In the genomic region with DNA sequence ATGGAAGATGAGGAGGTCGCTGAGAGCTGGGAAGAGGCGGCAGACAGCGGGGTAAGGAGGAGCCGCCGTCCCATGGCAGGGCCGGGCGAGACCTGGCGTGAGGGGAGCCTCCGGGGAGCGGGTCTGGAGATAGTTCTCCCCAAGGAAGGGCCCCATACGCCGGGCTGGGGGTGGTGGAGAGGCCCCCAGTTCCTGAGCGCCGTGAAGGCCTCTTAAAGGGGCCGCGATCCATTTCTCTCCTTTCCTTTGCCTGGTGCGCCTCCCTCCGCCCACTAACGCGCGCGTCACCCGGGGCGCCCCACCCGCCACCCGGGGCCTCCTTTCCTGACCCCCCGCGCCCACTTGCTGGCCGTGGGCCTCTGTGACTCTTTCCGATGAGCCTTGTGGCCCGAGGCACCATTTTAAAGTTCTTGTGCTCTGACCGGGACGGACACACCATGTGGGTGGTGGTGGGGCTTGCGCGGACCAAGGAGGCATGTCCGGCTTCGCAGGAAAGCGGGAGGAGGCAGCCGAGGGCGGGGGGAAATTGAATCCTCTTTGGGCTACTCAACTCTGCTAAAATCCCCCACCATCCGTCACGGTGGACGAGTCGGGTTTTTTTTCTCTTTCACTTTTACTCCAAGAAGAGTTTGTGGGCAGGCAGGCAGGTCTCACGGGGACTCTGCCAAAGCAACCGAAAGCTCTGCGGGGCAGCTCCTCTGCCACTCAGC, we compare ENCODE assay signal across 1 cellular context.
A peak's percentile ranks its signal among the peaks of the same experiment; 100 is the strongest.
TF ChIP-seq lines count a peak whose summit lies in the region.

No MANE protein-coding gene starts in this region.

TF ChIP-seq in HepG2, 621 proteins besides CTCF, POLR2A, EP300 and RAD21 (continued from another document and continues in another):
- TF ChIP-seq MED8 (CRISPR knock-in tag; IDR thresholded peaks at IDR 0.05; ENCODE audit: insufficient replicate concordance) (no peak), MEF2D (CRISPR knock-in tag; IDR thresholded peaks at IDR 0.05) (0 out of 2 replicates have a peak, but pooled peaks have one; percentile 13), ZSCAN12 (CRISPR knock-in tag; IDR thresholded peaks at IDR 0.05) (no peak), ZNF432 (CRISPR knock-in tag; IDR thresholded peaks at IDR 0.05; ENCODE audit: borderline replicate concordance) (0 out of 2 replicates have a peak, but pooled peaks have one; percentile 54), ZNF572 (CRISPR knock-in tag; IDR thresholded peaks at IDR 0.05) (no peak), ZNF33A (CRISPR knock-in tag; IDR thresholded peaks at IDR 0.05; ENCODE audit: borderline replicate concordance) (no peak), MXD4 (CRISPR knock-in tag; IDR thresholded peaks at IDR 0.05) (peak; percentile 48), SKI (IDR thresholded peaks at IDR 0.05; ENCODE audit: partially characterized antibody) (no peak), HOXA5 (CRISPR knock-in tag; IDR thresholded peaks at IDR 0.05) (peak; percentile 96), SMC3 (IDR thresholded peaks at IDR 0.05; ENCODE audit: low read length) (no peak), TAF15 (IDR thresholded peaks at IDR 0.05; ENCODE audit: low read depth, low read length, poor library complexity, severe bottlenecking) (no peak), FOXO1 (CRISPR knock-in tag; IDR thresholded peaks at IDR 0.05) (no peak; the same call in 1 of the 2 replicates), NCOR1 (IDR thresholded peaks at IDR 0.05; ENCODE audit: borderline replicate concordance, low read length) (no peak), ZNF644 (CRISPR knock-in tag; IDR thresholded peaks at IDR 0.05; ENCODE audit: low read depth) (no peak), TP53 (CRISPR knock-in tag; conservative IDR thresholded peaks at IDR 0.05) (0 out of 2 replicates have a peak, but pooled peaks have one; percentile 87), HES4 (CRISPR knock-in tag; IDR thresholded peaks at IDR 0.05; ENCODE audit: borderline replicate concordance) (no peak), ZSCAN25 (CRISPR knock-in tag; IDR thresholded peaks at IDR 0.05) (peak; percentile 63; the same call in 1 of the 2 replicates), ZNF891 (CRISPR knock-in tag; IDR thresholded peaks at IDR 0.05) (peak; percentile 87), SNRNP70 (IDR thresholded peaks at IDR 0.05; ENCODE audit: low read depth, low read length) (no peak), KLF13 (CRISPR knock-in tag; IDR thresholded peaks at IDR 0.05) (no peak), KDM4B (CRISPR knock-in tag; IDR thresholded peaks at IDR 0.05) (no peak)
- TF ChIP-seq, protein P1, sequence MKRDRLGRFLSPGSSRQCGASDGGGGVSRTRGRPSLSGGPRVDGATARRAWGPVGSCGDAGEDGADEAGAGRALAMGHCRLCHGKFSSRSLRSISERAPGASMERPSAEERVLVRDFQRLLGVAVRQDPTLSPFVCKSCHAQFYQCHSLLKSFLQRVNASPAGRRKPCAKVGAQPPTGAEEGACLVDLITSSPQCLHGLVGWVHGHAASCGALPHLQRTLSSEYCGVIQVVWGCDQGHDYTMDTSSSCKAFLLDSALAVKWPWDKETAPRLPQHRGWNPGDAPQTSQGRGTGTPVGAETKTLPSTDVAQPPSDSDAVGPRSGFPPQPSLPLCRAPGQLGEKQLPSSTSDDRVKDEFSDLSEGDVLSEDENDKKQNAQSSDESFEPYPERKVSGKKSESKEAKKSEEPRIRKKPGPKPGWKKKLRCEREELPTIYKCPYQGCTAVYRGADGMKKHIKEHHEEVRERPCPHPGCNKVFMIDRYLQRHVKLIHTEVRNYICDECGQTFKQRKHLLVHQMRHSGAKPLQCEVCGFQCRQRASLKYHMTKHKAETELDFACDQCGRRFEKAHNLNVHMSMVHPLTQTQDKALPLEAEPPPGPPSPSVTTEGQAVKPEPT (CRISPR knock-in tag; IDR thresholded peaks at IDR 0.05; ENCODE audit: low read depth) = no peak
- TF ChIP-seq, protein P2, sequence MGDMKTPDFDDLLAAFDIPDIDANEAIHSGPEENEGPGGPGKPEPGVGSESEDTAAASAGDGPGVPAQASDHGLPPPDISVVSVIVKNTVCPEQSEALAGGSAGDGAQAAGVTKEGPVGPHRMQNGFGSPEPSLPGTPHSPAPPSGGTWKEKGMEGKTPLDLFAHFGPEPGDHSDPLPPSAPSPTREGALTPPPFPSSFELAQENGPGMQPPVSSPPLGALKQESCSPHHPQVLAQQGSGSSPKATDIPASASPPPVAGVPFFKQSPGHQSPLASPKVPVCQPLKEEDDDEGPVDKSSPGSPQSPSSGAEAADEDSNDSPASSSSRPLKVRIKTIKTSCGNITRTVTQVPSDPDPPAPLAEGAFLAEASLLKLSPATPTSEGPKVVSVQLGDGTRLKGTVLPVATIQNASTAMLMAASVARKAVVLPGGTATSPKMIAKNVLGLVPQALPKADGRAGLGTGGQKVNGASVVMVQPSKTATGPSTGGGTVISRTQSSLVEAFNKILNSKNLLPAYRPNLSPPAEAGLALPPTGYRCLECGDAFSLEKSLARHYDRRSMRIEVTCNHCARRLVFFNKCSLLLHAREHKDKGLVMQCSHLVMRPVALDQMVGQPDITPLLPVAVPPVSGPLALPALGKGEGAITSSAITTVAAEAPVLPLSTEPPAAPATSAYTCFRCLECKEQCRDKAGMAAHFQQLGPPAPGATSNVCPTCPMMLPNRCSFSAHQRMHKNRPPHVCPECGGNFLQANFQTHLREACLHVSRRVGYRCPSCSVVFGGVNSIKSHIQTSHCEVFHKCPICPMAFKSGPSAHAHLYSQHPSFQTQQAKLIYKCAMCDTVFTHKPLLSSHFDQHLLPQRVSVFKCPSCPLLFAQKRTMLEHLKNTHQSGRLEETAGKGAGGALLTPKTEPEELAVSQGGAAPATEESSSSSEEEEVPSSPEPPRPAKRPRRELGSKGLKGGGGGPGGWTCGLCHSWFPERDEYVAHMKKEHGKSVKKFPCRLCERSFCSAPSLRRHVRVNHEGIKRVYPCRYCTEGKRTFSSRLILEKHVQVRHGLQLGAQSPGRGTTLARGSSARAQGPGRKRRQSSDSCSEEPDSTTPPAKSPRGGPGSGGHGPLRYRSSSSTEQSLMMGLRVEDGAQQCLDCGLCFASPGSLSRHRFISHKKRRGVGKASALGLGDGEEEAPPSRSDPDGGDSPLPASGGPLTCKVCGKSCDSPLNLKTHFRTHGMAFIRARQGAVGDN (CRISPR knock-in tag; IDR thresholded peaks at IDR 0.05) = peak; percentile 77
- TF ChIP-seq, protein P3, sequence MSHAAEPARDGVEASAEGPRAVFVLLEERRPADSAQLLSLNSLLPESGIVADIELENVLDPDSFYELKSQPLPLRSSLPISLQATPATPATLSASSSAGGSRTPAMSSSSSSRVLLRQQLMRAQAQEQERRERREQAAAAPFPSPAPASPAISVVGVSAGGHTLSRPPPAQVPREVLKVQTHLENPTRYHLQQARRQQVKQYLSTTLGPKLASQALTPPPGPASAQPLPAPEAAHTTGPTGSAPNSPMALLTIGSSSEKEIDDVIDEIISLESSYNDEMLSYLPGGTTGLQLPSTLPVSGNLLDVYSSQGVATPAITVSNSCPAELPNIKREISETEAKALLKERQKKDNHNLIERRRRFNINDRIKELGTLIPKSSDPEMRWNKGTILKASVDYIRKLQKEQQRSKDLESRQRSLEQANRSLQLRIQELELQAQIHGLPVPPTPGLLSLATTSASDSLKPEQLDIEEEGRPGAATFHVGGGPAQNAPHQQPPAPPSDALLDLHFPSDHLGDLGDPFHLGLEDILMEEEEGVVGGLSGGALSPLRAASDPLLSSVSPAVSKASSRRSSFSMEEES (CRISPR knock-in tag; IDR thresholded peaks at IDR 0.05) = 0 out of 2 replicates have a peak, but pooled peaks have one; percentile 41
- TF ChIP-seq, protein P4, sequence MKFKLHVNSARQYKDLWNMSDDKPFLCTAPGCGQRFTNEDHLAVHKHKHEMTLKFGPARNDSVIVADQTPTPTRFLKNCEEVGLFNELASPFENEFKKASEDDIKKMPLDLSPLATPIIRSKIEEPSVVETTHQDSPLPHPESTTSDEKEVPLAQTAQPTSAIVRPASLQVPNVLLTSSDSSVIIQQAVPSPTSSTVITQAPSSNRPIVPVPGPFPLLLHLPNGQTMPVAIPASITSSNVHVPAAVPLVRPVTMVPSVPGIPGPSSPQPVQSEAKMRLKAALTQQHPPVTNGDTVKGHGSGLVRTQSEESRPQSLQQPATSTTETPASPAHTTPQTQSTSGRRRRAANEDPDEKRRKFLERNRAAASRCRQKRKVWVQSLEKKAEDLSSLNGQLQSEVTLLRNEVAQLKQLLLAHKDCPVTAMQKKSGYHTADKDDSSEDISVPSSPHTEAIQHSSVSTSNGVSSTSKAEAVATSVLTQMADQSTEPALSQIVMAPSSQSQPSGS (CRISPR knock-in tag; IDR thresholded peaks at IDR 0.05) = no peak
- TF ChIP-seq, protein P5, sequence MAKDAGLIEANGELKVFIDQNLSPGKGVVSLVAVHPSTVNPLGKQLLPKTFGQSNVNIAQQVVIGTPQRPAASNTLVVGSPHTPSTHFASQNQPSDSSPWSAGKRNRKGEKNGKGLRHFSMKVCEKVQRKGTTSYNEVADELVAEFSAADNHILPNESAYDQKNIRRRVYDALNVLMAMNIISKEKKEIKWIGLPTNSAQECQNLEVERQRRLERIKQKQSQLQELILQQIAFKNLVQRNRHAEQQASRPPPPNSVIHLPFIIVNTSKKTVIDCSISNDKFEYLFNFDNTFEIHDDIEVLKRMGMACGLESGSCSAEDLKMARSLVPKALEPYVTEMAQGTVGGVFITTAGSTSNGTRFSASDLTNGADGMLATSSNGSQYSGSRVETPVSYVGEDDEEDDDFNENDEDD (CRISPR knock-in tag; IDR thresholded peaks at IDR 0.05; ENCODE audit: borderline replicate concordance) = peak; percentile 11; the same call in 1 of the 2 replicates
- TF ChIP-seq, protein P6, sequence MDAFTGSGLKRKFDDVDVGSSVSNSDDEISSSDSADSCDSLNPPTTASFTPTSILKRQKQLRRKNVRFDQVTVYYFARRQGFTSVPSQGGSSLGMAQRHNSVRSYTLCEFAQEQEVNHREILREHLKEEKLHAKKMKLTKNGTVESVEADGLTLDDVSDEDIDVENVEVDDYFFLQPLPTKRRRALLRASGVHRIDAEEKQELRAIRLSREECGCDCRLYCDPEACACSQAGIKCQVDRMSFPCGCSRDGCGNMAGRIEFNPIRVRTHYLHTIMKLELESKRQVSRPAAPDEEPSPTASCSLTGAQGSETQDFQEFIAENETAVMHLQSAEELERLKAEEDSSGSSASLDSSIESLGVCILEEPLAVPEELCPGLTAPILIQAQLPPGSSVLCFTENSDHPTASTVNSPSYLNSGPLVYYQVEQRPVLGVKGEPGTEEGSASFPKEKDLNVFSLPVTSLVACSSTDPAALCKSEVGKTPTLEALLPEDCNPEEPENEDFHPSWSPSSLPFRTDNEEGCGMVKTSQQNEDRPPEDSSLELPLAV (CRISPR knock-in tag; conservative IDR thresholded peaks at IDR 0.05; ENCODE audit: low read depth) = no peak
- TF ChIP-seq, protein P7, sequence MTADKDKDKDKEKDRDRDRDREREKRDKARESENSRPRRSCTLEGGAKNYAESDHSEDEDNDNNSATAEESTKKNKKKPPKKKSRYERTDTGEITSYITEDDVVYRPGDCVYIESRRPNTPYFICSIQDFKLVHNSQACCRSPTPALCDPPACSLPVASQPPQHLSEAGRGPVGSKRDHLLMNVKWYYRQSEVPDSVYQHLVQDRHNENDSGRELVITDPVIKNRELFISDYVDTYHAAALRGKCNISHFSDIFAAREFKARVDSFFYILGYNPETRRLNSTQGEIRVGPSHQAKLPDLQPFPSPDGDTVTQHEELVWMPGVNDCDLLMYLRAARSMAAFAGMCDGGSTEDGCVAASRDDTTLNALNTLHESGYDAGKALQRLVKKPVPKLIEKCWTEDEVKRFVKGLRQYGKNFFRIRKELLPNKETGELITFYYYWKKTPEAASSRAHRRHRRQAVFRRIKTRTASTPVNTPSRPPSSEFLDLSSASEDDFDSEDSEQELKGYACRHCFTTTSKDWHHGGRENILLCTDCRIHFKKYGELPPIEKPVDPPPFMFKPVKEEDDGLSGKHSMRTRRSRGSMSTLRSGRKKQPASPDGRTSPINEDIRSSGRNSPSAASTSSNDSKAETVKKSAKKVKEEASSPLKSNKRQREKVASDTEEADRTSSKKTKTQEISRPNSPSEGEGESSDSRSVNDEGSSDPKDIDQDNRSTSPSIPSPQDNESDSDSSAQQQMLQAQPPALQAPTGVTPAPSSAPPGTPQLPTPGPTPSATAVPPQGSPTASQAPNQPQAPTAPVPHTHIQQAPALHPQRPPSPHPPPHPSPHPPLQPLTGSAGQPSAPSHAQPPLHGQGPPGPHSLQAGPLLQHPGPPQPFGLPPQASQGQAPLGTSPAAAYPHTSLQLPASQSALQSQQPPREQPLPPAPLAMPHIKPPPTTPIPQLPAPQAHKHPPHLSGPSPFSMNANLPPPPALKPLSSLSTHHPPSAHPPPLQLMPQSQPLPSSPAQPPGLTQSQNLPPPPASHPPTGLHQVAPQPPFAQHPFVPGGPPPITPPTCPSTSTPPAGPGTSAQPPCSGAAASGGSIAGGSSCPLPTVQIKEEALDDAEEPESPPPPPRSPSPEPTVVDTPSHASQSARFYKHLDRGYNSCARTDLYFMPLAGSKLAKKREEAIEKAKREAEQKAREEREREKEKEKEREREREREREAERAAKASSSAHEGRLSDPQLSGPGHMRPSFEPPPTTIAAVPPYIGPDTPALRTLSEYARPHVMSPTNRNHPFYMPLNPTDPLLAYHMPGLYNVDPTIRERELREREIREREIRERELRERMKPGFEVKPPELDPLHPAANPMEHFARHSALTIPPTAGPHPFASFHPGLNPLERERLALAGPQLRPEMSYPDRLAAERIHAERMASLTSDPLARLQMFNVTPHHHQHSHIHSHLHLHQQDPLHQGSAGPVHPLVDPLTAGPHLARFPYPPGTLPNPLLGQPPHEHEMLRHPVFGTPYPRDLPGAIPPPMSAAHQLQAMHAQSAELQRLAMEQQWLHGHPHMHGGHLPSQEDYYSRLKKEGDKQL (CRISPR knock-in tag; IDR thresholded peaks at IDR 0.05; ENCODE audit: low read depth) = no peak
- TF ChIP-seq, protein P8, sequence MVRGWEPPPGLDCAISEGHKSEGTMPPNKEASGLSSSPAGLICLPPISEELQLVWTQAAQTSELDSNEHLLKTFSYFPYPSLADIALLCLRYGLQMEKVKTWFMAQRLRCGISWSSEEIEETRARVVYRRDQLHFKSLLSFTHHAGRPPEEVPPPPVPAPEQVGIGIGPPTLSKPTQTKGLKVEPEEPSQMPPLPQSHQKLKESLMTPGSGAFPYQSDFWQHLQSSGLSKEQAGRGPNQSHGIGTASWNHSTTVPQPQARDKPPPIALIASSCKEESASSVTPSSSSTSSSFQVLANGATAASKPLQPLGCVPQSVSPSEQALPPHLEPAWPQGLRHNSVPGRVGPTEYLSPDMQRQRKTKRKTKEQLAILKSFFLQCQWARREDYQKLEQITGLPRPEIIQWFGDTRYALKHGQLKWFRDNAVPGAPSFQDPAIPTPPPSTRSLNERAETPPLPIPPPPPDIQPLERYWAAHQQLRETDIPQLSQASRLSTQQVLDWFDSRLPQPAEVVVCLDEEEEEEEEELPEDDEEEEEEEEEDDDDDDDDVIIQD (CRISPR knock-in tag; IDR thresholded peaks at IDR 0.05; ENCODE audit: low read depth) = no peak
